21 cellular contexts compared by ENCODE assay signal in the genomic region with DNA sequence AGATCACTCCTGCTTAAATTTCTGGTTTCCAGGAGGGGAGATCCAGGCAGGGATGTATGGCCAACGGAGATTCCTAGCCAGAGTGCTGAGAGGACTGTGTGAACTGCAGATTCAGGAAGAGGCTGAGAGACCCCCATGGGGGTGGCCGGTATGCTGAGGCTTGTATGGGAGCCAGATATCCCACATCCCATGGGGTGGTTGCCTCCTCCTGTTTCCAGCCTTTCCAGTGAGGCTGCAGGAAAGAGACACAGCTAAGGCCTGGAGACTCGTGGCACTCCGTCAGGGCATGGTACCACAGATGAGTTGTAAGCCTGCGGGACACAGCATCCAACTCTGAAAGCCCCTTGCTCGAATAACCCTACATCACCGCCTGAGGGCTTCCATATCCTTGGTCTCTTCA. TPM values are rescaled to one million over a fixed set of nuclear protein-coding genes. Genes with fewer than 3 reads are reported as not detected.
A peak's percentile ranks its signal among the peaks of the same experiment; 100 is the strongest.
DNase-seq lines count a peak whose midpoint lies in the region; ATAC-seq and TF ChIP-seq lines count a peak whose summit lies in the region.
"Had no signal": no experiment of that assay in that cellular context is flagged by ENCODE, and none has a peak within 500 bp of the region (broad histone marks: within the 10 kb centered on the region; RNA-seq: fewer than 3 reads in every experiment).

No MANE protein-coding gene starts in this region.

- peak; percentile 11 for DNase-seq in Right ventricle myocardium inferior (ENCODE audit: missing footprints)
- DNase-seq in right atrium auricular region (ENCODE audit: low spot score), result no peak
- DNase-seq in WTC11 (ENCODE audit: low spot score), result no peak
- DNase-seq in osteocyte (ENCODE audit: extremely low spot score, unreplicated experiment), result peak; percentile 68
- no peak for DNase-seq in nucleus accumbens (lab: John Stamatoyannopoulos, UW)
- no peak for DNase-seq in DMS 273 (lab: John Stamatoyannopoulos, UW; ENCODE audit: unreplicated experiment)
- DNase-seq: CD4-positive, CD25-positive, alpha-beta regulatory T cell; CD8-positive, alpha-beta T cell; DMS53; DMS79 treated with DMSO at 0.1 percent for 48 hours; GF-D8; GOT3; HCEC 1CT had no signal

- H3K27ac Mint-ChIP-seq in WTC11, result no peak overlapping the region
- no peak overlapping the region for H3K27ac Mint-ChIP-seq in osteocyte (ENCODE audit: unreplicated experiment)
- H3K27ac Mint-ChIP-seq: B cell; CD4-positive, CD25-positive, alpha-beta regulatory T cell; CD8-positive, alpha-beta T cell had no signal

- intact Hi-C loops in Right ventricle myocardium inferior (cut with DNase I), result no loop called here

- H3K27me3 ChIP-seq in right atrium auricular region (peaks cover 14 to 31% of the 10 kb centered on the region in 2 donors), skeletal muscle tissue (ENCODE audit: control insufficient read depth in 3 of 3, insufficient read depth in 3 of 3, low read length in 3 of 3) (peaks cover 8 to 27% (median 16%) of the 10 kb centered on the region in 3 donors)

- H3K9me3 ChIP-seq in right atrium auricular region, result no peaks in the 10 kb centered on the region
- H3K9me3 ChIP-seq in skeletal muscle tissue (ENCODE audit: control insufficient read depth in 3 of 3, low read length in 3 of 3), result no peaks in the 10 kb centered on the region

- H3K4me1 Mint-ChIP-seq in WTC11, result peaks cover 11% of the 10 kb centered on the region
- H3K4me1 Mint-ChIP-seq in osteocyte (ENCODE audit: unreplicated experiment), result peaks cover 8% of the 10 kb centered on the region
- H3K4me1 Mint-ChIP-seq: B cell; CD4-positive, CD25-positive, alpha-beta regulatory T cell had no signal

- H3K36me3 ChIP-seq in right atrium auricular region, result no peaks in the 10 kb centered on the region
- peaks cover 3 to 20% (median 6%) of the 10 kb centered on the region in 3 donors for H3K36me3 ChIP-seq in skeletal muscle tissue (ENCODE audit: control insufficient read depth in 3 of 3, insufficient read depth in 3 of 3, low read length in 3 of 3)
- H3K36me3 ChIP-seq: BLaER1 had no signal

- no peak overlapping the region for H3K27ac ChIP-seq in right atrium auricular region
- H3K27ac ChIP-seq in skeletal muscle tissue (ENCODE audit: low read depth, low read length), result peak overlapping the region; percentile 93
- H3K27ac ChIP-seq: 22Rv1, BLaER1, C4-2B had no signal

- ATAC-seq in Right ventricle myocardium inferior (no peak), WTC11 (no peak), GM21717 (IDR thresholded peaks at IDR 0.05; ENCODE audit: unreplicated experiment) (no peak)
- ATAC-seq: CD8-positive, alpha-beta T cell had no signal

- H3K4me3 ChIP-seq in right atrium auricular region (no peak overlapping the region), skeletal muscle tissue (ENCODE audit: low read length in 3 of 3) (peak overlapping the region; percentile 75 to 78 (median 76))
- H3K4me3 ChIP-seq: BLaER1 had no signal

- POLR2A ChIA-PET in WTC11 (lab: Charles Lee), result no interaction called here

- peaks cover 4% of the 10 kb centered on the region for H3K27me3 Mint-ChIP-seq in WTC11 (ENCODE audit: low read depth)
- peaks cover 46% of the 10 kb centered on the region for H3K27me3 Mint-ChIP-seq in osteocyte (ENCODE audit: unreplicated experiment)

- CTCF ChIA-PET in WTC11 (lab: Charles Lee), result interaction anchor here (1.1 to 6.4 kb wide), 10 partner anchors 13 to 188 kb away, joined by 3 to 161 read pairs (median 6); a partner anchor contains a TSS

- H3K9me3 Mint-ChIP-seq in WTC11, result no peaks in the 10 kb centered on the region
- no peaks in the 10 kb centered on the region for H3K9me3 Mint-ChIP-seq in osteocyte (ENCODE audit: unreplicated experiment)
- H3K9me3 Mint-ChIP-seq: CD8-positive, alpha-beta T cell had no signal

- no peak for TF ChIP-seq CTCF in right atrium auricular region (IDR thresholded peaks at IDR 0.05)
- TF ChIP-seq CTCF in WTC11 (IDR thresholded peaks at IDR 0.05), result no peak
- no peak for TF ChIP-seq CTCF in osteocyte (IDR thresholded peaks at IDR 0.05)

- no peaks in the 10 kb centered on the region for H3K36me3 Mint-ChIP-seq in WTC11
- no peaks in the 10 kb centered on the region for H3K36me3 Mint-ChIP-seq in osteocyte (ENCODE audit: unreplicated experiment)
- H3K36me3 Mint-ChIP-seq: CD4-positive, CD25-positive, alpha-beta regulatory T cell; CD8-positive, alpha-beta T cell had no signal

- H3K9ac ChIP-seq in skeletal muscle tissue (ENCODE audit: low read depth in 1 of 3, low read length in 3 of 3), result peak overlapping the region in 1 of 3 donors; percentile 96
- H3K9ac ChIP-seq: BLaER1 had no signal

- H3K4me1 ChIP-seq in right atrium auricular region (peaks cover 0 to 40% of the 10 kb centered on the region in 2 donors), skeletal muscle tissue (ENCODE audit: control insufficient read depth in 3 of 3, insufficient read depth in 3 of 3, low read length in 3 of 3) (peaks cover 35 to 72% (median 51%) of the 10 kb centered on the region in 3 donors)
- H3K4me1 ChIP-seq: BLaER1 had no signal

- H3K4me3 Mint-ChIP-seq in WTC11, result peak overlapping the region; percentile 69
- H3K4me3 Mint-ChIP-seq in osteocyte (ENCODE audit: unreplicated experiment), result no peak overlapping the region
- H3K4me3 Mint-ChIP-seq: B cell; CD4-positive, CD25-positive, alpha-beta regulatory T cell; CD8-positive, alpha-beta T cell had no signal

TF ChIP-seq in WTC11, 78 proteins besides CTCF, POLR2A, EP300 and RAD21 (continues in another document):
- TF ChIP-seq JAZF1 (CRISPR knock-in tag; IDR thresholded peaks at IDR 0.05), result no peak
- TF ChIP-seq, protein P1, sequence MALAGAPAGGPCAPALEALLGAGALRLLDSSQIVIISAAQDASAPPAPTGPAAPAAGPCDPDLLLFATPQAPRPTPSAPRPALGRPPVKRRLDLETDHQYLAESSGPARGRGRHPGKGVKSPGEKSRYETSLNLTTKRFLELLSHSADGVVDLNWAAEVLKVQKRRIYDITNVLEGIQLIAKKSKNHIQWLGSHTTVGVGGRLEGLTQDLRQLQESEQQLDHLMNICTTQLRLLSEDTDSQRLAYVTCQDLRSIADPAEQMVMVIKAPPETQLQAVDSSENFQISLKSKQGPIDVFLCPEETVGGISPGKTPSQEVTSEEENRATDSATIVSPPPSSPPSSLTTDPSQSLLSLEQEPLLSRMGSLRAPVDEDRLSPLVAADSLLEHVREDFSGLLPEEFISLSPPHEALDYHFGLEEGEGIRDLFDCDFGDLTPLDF (CRISPR knock-in tag; IDR thresholded peaks at IDR 0.05), result no peak
- TF ChIP-seq, protein P2, sequence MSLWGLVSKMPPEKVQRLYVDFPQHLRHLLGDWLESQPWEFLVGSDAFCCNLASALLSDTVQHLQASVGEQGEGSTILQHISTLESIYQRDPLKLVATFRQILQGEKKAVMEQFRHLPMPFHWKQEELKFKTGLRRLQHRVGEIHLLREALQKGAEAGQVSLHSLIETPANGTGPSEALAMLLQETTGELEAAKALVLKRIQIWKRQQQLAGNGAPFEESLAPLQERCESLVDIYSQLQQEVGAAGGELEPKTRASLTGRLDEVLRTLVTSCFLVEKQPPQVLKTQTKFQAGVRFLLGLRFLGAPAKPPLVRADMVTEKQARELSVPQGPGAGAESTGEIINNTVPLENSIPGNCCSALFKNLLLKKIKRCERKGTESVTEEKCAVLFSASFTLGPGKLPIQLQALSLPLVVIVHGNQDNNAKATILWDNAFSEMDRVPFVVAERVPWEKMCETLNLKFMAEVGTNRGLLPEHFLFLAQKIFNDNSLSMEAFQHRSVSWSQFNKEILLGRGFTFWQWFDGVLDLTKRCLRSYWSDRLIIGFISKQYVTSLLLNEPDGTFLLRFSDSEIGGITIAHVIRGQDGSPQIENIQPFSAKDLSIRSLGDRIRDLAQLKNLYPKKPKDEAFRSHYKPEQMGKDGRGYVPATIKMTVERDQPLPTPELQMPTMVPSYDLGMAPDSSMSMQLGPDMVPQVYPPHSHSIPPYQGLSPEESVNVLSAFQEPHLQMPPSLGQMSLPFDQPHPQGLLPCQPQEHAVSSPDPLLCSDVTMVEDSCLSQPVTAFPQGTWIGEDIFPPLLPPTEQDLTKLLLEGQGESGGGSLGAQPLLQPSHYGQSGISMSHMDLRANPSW (CRISPR knock-in tag; conservative IDR thresholded peaks at IDR 0.05; ENCODE audit: low read depth), result no peak
- TF ChIP-seq ZNF263 (CRISPR knock-in tag; IDR thresholded peaks at IDR 0.05; ENCODE audit: low read depth), result no peak
- TF ChIP-seq NR1H2 (CRISPR knock-in tag; IDR thresholded peaks at IDR 0.05), result no peak
- no peak for TF ChIP-seq IRF2 (CRISPR knock-in tag; IDR thresholded peaks at IDR 0.05; ENCODE audit: borderline replicate concordance, low read depth)
- no peak for TF ChIP-seq RORB (CRISPR knock-in tag; IDR thresholded peaks at IDR 0.05)
- TF ChIP-seq ZNF416 (CRISPR knock-in tag; IDR thresholded peaks at IDR 0.05), result no peak
- TF ChIP-seq, protein P3, sequence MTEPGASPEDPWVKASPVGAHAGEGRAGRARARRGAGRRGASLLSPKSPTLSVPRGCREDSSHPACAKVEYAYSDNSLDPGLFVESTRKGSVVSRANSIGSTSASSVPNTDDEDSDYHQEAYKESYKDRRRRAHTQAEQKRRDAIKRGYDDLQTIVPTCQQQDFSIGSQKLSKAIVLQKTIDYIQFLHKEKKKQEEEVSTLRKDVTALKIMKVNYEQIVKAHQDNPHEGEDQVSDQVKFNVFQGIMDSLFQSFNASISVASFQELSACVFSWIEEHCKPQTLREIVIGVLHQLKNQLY (CRISPR knock-in tag; IDR thresholded peaks at IDR 0.05), result no peak
- no peak for TF ChIP-seq ZNF121 (CRISPR knock-in tag; IDR thresholded peaks at IDR 0.05)
- TF ChIP-seq, protein P4, sequence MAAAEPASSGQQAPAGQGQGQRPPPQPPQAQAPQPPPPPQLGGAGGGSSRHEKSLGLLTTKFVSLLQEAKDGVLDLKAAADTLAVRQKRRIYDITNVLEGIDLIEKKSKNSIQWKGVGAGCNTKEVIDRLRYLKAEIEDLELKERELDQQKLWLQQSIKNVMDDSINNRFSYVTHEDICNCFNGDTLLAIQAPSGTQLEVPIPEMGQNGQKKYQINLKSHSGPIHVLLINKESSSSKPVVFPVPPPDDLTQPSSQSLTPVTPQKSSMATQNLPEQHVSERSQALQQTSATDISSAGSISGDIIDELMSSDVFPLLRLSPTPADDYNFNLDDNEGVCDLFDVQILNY (CRISPR knock-in tag; IDR thresholded peaks at IDR 0.05), result no peak
- TF ChIP-seq ZNF138 (CRISPR knock-in tag; conservative IDR thresholded peaks at IDR 0.05), result no peak
- TF ChIP-seq ZNF232 (CRISPR knock-in tag; IDR thresholded peaks at IDR 0.05), result no peak

RNA-seq across cellular contexts. Expression of a gene that starts 1.4 kb away (rescaled TPM):
- 0.27 TPM for total RNA-seq in Right ventricle myocardium inferior
- not detected for total RNA-seq in right atrium auricular region
- not detected in 3 replicates for total RNA-seq in WTC11 (2021)
- total RNA-seq in osteocyte, result not detected in 2 replicates
- total RNA-seq in skeletal muscle tissue, result 22.4 TPM
- total RNA-seq: B cell; CD4-positive, CD25-positive, alpha-beta regulatory T cell; CD8-positive, alpha-beta T cell; Daoy; G401 had no signal

RNA-seq across cellular contexts. Expression of a gene that starts 16.6 kb away (rescaled TPM):
- total RNA-seq in Right ventricle myocardium inferior (not detected), right atrium auricular region (not detected), WTC11 (2021) (0.09 to 0.21 TPM (median 0.20 TPM) in 3 replicates), osteocyte (not detected in 2 replicates), skeletal muscle tissue (under 0.01 TPM)
- total RNA-seq: B cell; CD4-positive, CD25-positive, alpha-beta regulatory T cell; CD8-positive, alpha-beta T cell had no signal

Comparison
In these comparisons a context has a peak if more than half of its experiments do, and no peak if none do; other contexts are left out.
1. DNase-seq: peak in Right ventricle myocardium inferior (single experiment) and osteocyte (single experiment); none in right atrium auricular region (single experiment), WTC11 (single experiment), nucleus accumbens (0 of 56) and DMS 273 (single experiment).
2. H3K4me3 ChIP-seq: peak in skeletal muscle tissue (3 of 3); none in right atrium auricular region (0 of 2).
3. RNA of a gene that starts 1.4 kb away (total RNA-seq): 22.4 TPM in skeletal muscle tissue (single experiment); 0.27 TPM in Right ventricle myocardium inferior (single experiment), not detected in right atrium auricular region, not detected in WTC11 and not detected in osteocyte; every median in the first group is over 10 times any median in the second.